In the genomic region with DNA sequence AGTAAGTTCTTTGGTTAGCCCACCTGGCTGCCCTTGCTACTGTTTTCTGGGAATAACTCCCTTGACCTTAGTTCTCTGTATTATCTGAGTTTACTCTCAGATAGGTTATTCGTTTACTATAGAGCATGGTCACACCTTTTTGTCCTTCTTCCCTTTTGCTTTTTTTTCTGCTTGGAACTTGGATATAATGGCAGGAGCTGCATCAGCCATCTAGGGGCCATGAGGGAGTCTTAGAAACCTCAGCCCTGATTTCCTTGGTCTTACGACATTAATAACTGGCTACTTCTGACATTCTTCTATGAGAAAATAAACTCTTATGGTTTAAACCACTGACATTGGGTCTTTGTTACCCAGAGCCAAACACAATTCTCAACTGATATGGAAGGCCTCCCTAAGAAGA, we compare ENCODE assay signal across 17 cellular contexts. TPM values are rescaled to one million over a fixed set of nuclear protein-coding genes. Genes with fewer than 3 reads are reported as not detected.
DNase-seq lines count a peak whose midpoint lies in the region; ATAC-seq and TF ChIP-seq lines count a peak whose summit lies in the region.
"Had no signal": no experiment of that assay in that cellular context is flagged by ENCODE, and none has a peak within 500 bp of the region (broad histone marks: within the 10 kb centered on the region; RNA-seq: fewer than 3 reads in every experiment).

No MANE protein-coding gene starts in this region.

- no peaks in the 10 kb centered on the region; the same call in 1 of the 2 replicates for H3K27me3 Mint-ChIP-seq in WTC11 (ENCODE audit: low read depth)

- no peaks in the 10 kb centered on the region for H3K36me3 Mint-ChIP-seq in WTC11

- H3K27ac ChIP-seq in BLaER1 (no peak overlapping the region), mucosa of rectum (ENCODE audit: low read depth in 2 of 2, low read length in 2 of 2) (peak overlapping the region; percentile 89 to 90)
- H3K27ac ChIP-seq: GM23248 had no signal

- H3K27me3 ChIP-seq in BLaER1 = no peaks in the 10 kb centered on the region
- H3K27me3 ChIP-seq in mucosa of rectum (ENCODE audit: control insufficient read depth in 2 of 2, insufficient read depth in 2 of 2, low read length in 2 of 2) = no peaks in the 10 kb centered on the region

- peaks cover 7% of the 10 kb centered on the region for H3K4me1 ChIP-seq in BLaER1
- peaks cover 32 to 45% of the 10 kb centered on the region in 2 donors for H3K4me1 ChIP-seq in mucosa of rectum (ENCODE audit: control insufficient read depth in 2 of 2, insufficient read depth in 2 of 2, low read length in 2 of 2)

- no peaks in the 10 kb centered on the region for H3K36me3 ChIP-seq in BLaER1
- no peaks in the 10 kb centered on the region for H3K36me3 ChIP-seq in mucosa of rectum (ENCODE audit: control insufficient read depth in 2 of 2, insufficient read depth in 2 of 2, low read length in 2 of 2)

- H3K27ac Mint-ChIP-seq in WTC11 = no peak overlapping the region
- H3K27ac Mint-ChIP-seq: B cell; CD4-positive, CD25-positive, alpha-beta regulatory T cell had no signal

- H3K4me3 Mint-ChIP-seq in WTC11 = no peak overlapping the region
- H3K4me3 Mint-ChIP-seq: B cell; CD4-positive, CD25-positive, alpha-beta regulatory T cell; CD8-positive, alpha-beta memory T cell had no signal

- H3K9me3 Mint-ChIP-seq in WTC11 = no peaks in the 10 kb centered on the region
- H3K9me3 Mint-ChIP-seq: CD4-positive, CD25-positive, alpha-beta regulatory T cell; CD8-positive, alpha-beta memory T cell had no signal

- no peak overlapping the region for H3K9ac ChIP-seq in BLaER1
- H3K9ac ChIP-seq in mucosa of rectum (ENCODE audit: low read depth in 1 of 2, low read length in 2 of 2) = no peak overlapping the region
- H3K9ac ChIP-seq: GM23248 had no signal

- DNase-seq in WTC11 (ENCODE audit: low spot score) = no peak
- no peak for DNase-seq in stimulated activated CD4-positive, alpha-beta T cell treated with anti-CD3 and anti-CD28 coated beads, Interleukin-15, amount 100 ng/mL, for 24 hours
- no peak for DNase-seq in medulla oblongata (ENCODE audit: extremely low spot score)
- DNase-seq in activated effector memory CD4-positive, alpha-beta T cell treated with Interleukin-2 at 50 U/mL for 16 hours = no peak
- DNase-seq: 8988T; C1 segment of cervical spinal cord; CD4-positive, CD25-positive, alpha-beta regulatory T cell; CD8-positive, alpha-beta memory T cell; COR-L47; GM23248; HCEC 1CT; KBM-7 had no signal

- no peak for ATAC-seq in WTC11

- H4K20me1 ChIP-seq in BLaER1 = no peaks in the 10 kb centered on the region

- peaks cover 5% of the 10 kb centered on the region; the same call in 1 of the 2 replicates for H3K4me1 Mint-ChIP-seq in WTC11
- H3K4me1 Mint-ChIP-seq: B cell; CD4-positive, CD25-positive, alpha-beta regulatory T cell; CD8-positive, alpha-beta memory T cell had no signal

- 0 out of 2 replicates have a peak overlapping the region, but pooled peaks have one; percentile 15 for H3K4me2 ChIP-seq in BLaER1

- POLR2A ChIA-PET in WTC11 (lab: Charles Lee) = no interaction called here

- TF ChIP-seq CTCF in WTC11 (IDR thresholded peaks at IDR 0.05) = no peak

- H3K4me3 ChIP-seq in BLaER1 (no peak overlapping the region), mucosa of rectum (ENCODE audit: low read length in 2 of 2) (no peak overlapping the region)
- H3K4me3 ChIP-seq: GM23248 had no signal

- CTCF ChIA-PET in WTC11 (lab: Charles Lee) = interaction anchor here (1.4 to 4.9 kb wide), 3 partner anchors 36 to 60 kb away, joined by 3 to 34 read pairs (median 10); no protein-coding TSS in a partner anchor

- H3K9me3 ChIP-seq in BLaER1 (no peaks in the 10 kb centered on the region), mucosa of rectum (ENCODE audit: control insufficient read depth in 2 of 2, low read length in 2 of 2) (no peaks in the 10 kb centered on the region)

TF ChIP-seq in WTC11, 78 proteins besides CTCF, POLR2A, EP300 and RAD21:
- TF ChIP-seq, protein P1, sequence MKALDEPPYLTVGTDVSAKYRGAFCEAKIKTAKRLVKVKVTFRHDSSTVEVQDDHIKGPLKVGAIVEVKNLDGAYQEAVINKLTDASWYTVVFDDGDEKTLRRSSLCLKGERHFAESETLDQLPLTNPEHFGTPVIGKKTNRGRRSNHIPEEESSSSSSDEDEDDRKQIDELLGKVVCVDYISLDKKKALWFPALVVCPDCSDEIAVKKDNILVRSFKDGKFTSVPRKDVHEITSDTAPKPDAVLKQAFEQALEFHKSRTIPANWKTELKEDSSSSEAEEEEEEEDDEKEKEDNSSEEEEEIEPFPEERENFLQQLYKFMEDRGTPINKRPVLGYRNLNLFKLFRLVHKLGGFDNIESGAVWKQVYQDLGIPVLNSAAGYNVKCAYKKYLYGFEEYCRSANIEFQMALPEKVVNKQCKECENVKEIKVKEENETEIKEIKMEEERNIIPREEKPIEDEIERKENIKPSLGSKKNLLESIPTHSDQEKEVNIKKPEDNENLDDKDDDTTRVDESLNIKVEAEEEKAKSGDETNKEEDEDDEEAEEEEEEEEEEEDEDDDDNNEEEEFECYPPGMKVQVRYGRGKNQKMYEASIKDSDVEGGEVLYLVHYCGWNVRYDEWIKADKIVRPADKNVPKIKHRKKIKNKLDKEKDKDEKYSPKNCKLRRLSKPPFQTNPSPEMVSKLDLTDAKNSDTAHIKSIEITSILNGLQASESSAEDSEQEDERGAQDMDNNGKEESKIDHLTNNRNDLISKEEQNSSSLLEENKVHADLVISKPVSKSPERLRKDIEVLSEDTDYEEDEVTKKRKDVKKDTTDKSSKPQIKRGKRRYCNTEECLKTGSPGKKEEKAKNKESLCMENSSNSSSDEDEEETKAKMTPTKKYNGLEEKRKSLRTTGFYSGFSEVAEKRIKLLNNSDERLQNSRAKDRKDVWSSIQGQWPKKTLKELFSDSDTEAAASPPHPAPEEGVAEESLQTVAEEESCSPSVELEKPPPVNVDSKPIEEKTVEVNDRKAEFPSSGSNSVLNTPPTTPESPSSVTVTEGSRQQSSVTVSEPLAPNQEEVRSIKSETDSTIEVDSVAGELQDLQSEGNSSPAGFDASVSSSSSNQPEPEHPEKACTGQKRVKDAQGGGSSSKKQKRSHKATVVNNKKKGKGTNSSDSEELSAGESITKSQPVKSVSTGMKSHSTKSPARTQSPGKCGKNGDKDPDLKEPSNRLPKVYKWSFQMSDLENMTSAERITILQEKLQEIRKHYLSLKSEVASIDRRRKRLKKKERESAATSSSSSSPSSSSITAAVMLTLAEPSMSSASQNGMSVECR (CRISPR knock-in tag; IDR thresholded peaks at IDR 0.05; ENCODE audit: borderline replicate concordance) = no peak
- TF ChIP-seq OVOL2 (CRISPR knock-in tag; IDR thresholded peaks at IDR 0.05; ENCODE audit: borderline replicate concordance) (no peak), ESRRA (CRISPR knock-in tag; IDR thresholded peaks at IDR 0.05; ENCODE audit: borderline replicate concordance) (no peak), GTF2I (CRISPR knock-in tag; conservative IDR thresholded peaks at IDR 0.05) (0 out of 2 replicates have a peak, but pooled peaks have one; percentile 14)
- TF ChIP-seq, protein P2, sequence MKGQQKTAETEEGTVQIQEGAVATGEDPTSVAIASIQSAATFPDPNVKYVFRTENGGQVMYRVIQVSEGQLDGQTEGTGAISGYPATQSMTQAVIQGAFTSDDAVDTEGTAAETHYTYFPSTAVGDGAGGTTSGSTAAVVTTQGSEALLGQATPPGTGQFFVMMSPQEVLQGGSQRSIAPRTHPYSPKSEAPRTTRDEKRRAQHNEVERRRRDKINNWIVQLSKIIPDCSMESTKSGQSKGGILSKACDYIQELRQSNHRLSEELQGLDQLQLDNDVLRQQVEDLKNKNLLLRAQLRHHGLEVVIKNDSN (CRISPR knock-in tag; IDR thresholded peaks at IDR 0.05) = no peak

RNA-seq across cellular contexts. Expression of a gene that starts 3.4 kb away (rescaled TPM):
- not detected in 3 replicates for total RNA-seq in WTC11 (2021)
- total RNA-seq: A673; B cell; CD4-positive, CD25-positive, alpha-beta regulatory T cell; CD8-positive, alpha-beta memory T cell; GM23248 had no signal

RNA-seq across cellular contexts. Expression of a gene that starts 12.3 kb away (rescaled TPM):
- 22.3 to 28.8 TPM (median 26.7 TPM) in 3 replicates for total RNA-seq in WTC11 (2021)

RNA-seq across cellular contexts. Expression of a gene that starts 26.0 kb away (rescaled TPM):
- 5.6 to 6.8 TPM (median 6.5 TPM) in 3 replicates for total RNA-seq in WTC11 (2021)
- total RNA-seq: B cell; CD4-positive, CD25-positive, alpha-beta regulatory T cell; CD8-positive, alpha-beta memory T cell; GM23248; HT-29 had no signal

RNA-seq across cellular contexts. Expression of a gene that starts 34.8 kb away (rescaled TPM):
- total RNA-seq in WTC11 (2021) = 0.05 TPM in 1 of 3 replicates, not detected in the others
- total RNA-seq: A673; B cell; CD4-positive, CD25-positive, alpha-beta regulatory T cell; CD8-positive, alpha-beta memory T cell; GM23248; HT-29 had no signal

RNA-seq across cellular contexts. Expression of a gene that starts 52.1 kb away (rescaled TPM):
- total RNA-seq in WTC11 (2021) = 69.9 to 84.0 TPM (median 79.9 TPM) in 3 replicates
